In the genomic region with DNA sequence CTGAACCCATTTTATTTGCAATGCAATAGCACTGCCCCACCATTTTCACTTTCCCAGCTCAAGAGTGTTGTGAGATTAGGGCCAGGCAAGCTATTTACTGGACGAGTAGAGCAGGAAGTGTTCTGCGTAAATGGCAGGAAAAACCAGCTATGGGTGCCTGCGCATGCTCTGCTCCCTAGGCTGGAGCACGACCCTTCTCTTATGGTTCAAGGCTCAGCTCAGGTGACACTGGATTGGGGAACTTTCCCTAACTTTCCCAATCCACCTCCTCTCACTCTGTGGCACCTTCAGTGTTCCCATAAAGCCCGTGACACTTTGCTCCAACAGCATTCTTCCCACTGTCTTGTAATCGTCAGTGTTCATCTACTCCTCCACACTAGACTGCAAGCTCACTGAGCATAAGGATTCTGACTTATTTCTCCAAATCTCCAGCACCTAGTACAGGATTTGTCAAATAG, we compare ENCODE assay signal across 1 cellular context.
TF ChIP-seq lines count a peak whose summit lies in the region.

No MANE protein-coding gene starts in this region.

TF ChIP-seq in K562, 482 proteins besides CTCF, POLR2A, EP300 and RAD21 (continued from another document and continues in another):
- TF ChIP-seq, protein P1, sequence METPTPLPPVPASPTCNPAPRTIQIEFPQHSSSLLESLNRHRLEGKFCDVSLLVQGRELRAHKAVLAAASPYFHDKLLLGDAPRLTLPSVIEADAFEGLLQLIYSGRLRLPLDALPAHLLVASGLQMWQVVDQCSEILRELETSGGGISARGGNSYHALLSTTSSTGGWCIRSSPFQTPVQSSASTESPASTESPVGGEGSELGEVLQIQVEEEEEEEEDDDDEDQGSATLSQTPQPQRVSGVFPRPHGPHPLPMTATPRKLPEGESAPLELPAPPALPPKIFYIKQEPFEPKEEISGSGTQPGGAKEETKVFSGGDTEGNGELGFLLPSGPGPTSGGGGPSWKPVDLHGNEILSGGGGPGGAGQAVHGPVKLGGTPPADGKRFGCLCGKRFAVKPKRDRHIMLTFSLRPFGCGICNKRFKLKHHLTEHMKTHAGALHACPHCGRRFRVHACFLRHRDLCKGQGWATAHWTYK (CRISPR knock-in tag; IDR thresholded peaks at IDR 0.05) = peak; percentile 47
- TF ChIP-seq HDAC6 (IDR thresholded peaks at IDR 0.05; ENCODE audit: low read depth, low read length) = no peak
- TF ChIP-seq TBP (optimal IDR thresholded peaks at IDR 0.05; ENCODE audit: low read depth, low read length) = no peak
- TF ChIP-seq, protein P2, sequence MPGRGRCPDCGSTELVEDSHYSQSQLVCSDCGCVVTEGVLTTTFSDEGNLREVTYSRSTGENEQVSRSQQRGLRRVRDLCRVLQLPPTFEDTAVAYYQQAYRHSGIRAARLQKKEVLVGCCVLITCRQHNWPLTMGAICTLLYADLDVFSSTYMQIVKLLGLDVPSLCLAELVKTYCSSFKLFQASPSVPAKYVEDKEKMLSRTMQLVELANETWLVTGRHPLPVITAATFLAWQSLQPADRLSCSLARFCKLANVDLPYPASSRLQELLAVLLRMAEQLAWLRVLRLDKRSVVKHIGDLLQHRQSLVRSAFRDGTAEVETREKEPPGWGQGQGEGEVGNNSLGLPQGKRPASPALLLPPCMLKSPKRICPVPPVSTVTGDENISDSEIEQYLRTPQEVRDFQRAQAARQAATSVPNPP (IDR thresholded peaks at IDR 0.05; ENCODE audit: borderline replicate concordance, insufficient read depth, insufficient read length) = no peak
- 0 out of 2 replicates have a peak, but pooled peaks have one; percentile 43 for TF ChIP-seq NFRKB (IDR thresholded peaks at IDR 0.05; ENCODE audit: low read depth)
- TF ChIP-seq ZFP1 (CRISPR knock-in tag; IDR thresholded peaks at IDR 0.05) = no peak
- no peak for TF ChIP-seq ZNF133 (CRISPR knock-in tag; IDR thresholded peaks at IDR 0.05)
- TF ChIP-seq, protein P3, sequence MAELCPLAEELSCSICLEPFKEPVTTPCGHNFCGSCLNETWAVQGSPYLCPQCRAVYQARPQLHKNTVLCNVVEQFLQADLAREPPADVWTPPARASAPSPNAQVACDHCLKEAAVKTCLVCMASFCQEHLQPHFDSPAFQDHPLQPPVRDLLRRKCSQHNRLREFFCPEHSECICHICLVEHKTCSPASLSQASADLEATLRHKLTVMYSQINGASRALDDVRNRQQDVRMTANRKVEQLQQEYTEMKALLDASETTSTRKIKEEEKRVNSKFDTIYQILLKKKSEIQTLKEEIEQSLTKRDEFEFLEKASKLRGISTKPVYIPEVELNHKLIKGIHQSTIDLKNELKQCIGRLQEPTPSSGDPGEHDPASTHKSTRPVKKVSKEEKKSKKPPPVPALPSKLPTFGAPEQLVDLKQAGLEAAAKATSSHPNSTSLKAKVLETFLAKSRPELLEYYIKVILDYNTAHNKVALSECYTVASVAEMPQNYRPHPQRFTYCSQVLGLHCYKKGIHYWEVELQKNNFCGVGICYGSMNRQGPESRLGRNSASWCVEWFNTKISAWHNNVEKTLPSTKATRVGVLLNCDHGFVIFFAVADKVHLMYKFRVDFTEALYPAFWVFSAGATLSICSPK (IDR thresholded peaks at IDR 0.05; ENCODE audit: borderline replicate concordance) = no peak
- TF ChIP-seq SMARCE1 (IDR thresholded peaks at IDR 0.05) = 0 out of 2 replicates have a peak, but pooled peaks have one; percentile 32
- TF ChIP-seq, protein P4, sequence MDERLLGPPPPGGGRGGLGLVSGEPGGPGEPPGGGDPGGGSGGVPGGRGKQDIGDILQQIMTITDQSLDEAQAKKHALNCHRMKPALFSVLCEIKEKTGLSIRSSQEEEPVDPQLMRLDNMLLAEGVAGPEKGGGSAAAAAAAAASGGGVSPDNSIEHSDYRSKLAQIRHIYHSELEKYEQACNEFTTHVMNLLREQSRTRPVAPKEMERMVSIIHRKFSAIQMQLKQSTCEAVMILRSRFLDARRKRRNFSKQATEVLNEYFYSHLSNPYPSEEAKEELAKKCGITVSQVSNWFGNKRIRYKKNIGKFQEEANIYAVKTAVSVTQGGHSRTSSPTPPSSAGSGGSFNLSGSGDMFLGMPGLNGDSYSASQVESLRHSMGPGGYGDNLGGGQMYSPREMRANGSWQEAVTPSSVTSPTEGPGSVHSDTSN (CRISPR knock-in tag; IDR thresholded peaks at IDR 0.05; ENCODE audit: low read depth) = no peak
- TF ChIP-seq, protein P4 (tag; conservative IDR thresholded peaks at IDR 0.05; ENCODE audit: low read depth) = no peak
- TF ChIP-seq SMARCA4 (IDR thresholded peaks at IDR 0.05) = no peak; the same call in 1 of the 2 replicates
- TF ChIP-seq TOE1 (IDR thresholded peaks at IDR 0.05; ENCODE audit: borderline replicate concordance) = no peak
- TF ChIP-seq TOE1 (CRISPR knock-in tag; IDR thresholded peaks at IDR 0.05; ENCODE audit: borderline replicate concordance, low read depth) = no peak
- TF ChIP-seq ZNF175 (CRISPR knock-in tag; IDR thresholded peaks at IDR 0.05; ENCODE audit: low read depth) = peak; percentile 73; the same call in 1 of the 2 replicates
- TF ChIP-seq ZNF785 (CRISPR knock-in tag; IDR thresholded peaks at IDR 0.05) = no peak
- TF ChIP-seq, protein P5, sequence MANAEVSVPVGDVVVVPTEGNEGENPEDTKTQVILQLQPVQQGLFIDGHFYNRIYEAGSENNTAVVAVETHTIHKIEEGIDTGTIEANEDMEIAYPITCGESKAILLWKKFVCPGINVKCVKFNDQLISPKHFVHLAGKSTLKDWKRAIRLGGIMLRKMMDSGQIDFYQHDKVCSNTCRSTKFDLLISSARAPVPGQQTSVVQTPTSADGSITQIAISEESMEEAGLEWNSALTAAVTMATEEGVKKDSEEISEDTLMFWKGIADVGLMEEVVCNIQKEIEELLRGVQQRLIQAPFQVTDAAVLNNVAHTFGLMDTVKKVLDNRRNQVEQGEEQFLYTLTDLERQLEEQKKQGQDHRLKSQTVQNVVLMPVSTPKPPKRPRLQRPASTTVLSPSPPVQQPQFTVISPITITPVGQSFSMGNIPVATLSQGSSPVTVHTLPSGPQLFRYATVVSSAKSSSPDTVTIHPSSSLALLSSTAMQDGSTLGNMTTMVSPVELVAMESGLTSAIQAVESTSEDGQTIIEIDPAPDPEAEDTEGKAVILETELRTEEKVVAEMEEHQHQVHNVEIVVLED (CRISPR knock-in tag; IDR thresholded peaks at IDR 0.05) = peak; percentile 25; the same call in 1 of the 2 replicates
- no peak for TF ChIP-seq EGR1 (conservative IDR thresholded peaks at IDR 0.05)
- TF ChIP-seq TEAD2 (tag; IDR thresholded peaks at IDR 0.05) = no peak
- TF ChIP-seq YY1 (IDR thresholded peaks at IDR 0.05; ENCODE audit: borderline replicate concordance in 1 of 3, control insufficient read depth in 1 of 3, extremely low read depth in 1 of 3, insufficient read depth in 3 of 3, insufficient read length in 1 of 3, insufficient replicate concordance in 2 of 3, low read depth in 1 of 3, low read length in 2 of 3) = peak in 1 of 3 experiments; percentile 65
- TF ChIP-seq, protein P6, sequence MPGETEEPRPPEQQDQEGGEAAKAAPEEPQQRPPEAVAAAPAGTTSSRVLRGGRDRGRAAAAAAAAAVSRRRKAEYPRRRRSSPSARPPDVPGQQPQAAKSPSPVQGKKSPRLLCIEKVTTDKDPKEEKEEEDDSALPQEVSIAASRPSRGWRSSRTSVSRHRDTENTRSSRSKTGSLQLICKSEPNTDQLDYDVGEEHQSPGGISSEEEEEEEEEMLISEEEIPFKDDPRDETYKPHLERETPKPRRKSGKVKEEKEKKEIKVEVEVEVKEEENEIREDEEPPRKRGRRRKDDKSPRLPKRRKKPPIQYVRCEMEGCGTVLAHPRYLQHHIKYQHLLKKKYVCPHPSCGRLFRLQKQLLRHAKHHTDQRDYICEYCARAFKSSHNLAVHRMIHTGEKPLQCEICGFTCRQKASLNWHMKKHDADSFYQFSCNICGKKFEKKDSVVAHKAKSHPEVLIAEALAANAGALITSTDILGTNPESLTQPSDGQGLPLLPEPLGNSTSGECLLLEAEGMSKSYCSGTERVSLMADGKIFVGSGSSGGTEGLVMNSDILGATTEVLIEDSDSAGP (CRISPR knock-in tag; IDR thresholded peaks at IDR 0.05) = no peak
- no peak for TF ChIP-seq CEBPB (tag; IDR thresholded peaks at IDR 0.05)
- TF ChIP-seq TCFL5 (CRISPR knock-in tag; conservative IDR thresholded peaks at IDR 0.05) = no peak
- TF ChIP-seq TAF7 (tag; IDR thresholded peaks at IDR 0.05) = no peak
- TF ChIP-seq GABPB1 (CRISPR knock-in tag; IDR thresholded peaks at IDR 0.05) = no peak
- TF ChIP-seq RBBP5 (IDR thresholded peaks at IDR 0.05; ENCODE audit: borderline replicate concordance, insufficient read depth, low read length, poor library complexity, severe bottlenecking) = no peak
- 0 out of 2 replicates have a peak, but pooled peaks have one; percentile 33 for TF ChIP-seq ZNF830 (CRISPR knock-in tag; IDR thresholded peaks at IDR 0.05)
- peak; percentile 24; the same call in 1 of the 2 replicates for TF ChIP-seq GABPA (tag; conservative IDR thresholded peaks at IDR 0.05; ENCODE audit: low read depth)
- TF ChIP-seq, protein P7, sequence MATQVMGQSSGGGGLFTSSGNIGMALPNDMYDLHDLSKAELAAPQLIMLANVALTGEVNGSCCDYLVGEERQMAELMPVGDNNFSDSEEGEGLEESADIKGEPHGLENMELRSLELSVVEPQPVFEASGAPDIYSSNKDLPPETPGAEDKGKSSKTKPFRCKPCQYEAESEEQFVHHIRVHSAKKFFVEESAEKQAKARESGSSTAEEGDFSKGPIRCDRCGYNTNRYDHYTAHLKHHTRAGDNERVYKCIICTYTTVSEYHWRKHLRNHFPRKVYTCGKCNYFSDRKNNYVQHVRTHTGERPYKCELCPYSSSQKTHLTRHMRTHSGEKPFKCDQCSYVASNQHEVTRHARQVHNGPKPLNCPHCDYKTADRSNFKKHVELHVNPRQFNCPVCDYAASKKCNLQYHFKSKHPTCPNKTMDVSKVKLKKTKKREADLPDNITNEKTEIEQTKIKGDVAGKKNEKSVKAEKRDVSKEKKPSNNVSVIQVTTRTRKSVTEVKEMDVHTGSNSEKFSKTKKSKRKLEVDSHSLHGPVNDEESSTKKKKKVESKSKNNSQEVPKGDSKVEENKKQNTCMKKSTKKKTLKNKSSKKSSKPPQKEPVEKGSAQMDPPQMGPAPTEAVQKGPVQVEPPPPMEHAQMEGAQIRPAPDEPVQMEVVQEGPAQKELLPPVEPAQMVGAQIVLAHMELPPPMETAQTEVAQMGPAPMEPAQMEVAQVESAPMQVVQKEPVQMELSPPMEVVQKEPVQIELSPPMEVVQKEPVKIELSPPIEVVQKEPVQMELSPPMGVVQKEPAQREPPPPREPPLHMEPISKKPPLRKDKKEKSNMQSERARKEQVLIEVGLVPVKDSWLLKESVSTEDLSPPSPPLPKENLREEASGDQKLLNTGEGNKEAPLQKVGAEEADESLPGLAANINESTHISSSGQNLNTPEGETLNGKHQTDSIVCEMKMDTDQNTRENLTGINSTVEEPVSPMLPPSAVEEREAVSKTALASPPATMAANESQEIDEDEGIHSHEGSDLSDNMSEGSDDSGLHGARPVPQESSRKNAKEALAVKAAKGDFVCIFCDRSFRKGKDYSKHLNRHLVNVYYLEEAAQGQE (CRISPR knock-in tag; IDR thresholded peaks at IDR 0.05; ENCODE audit: low read depth) = no peak
- TF ChIP-seq ELF4 (CRISPR knock-in tag; IDR thresholded peaks at IDR 0.05) = peak; percentile 83
- no peak for TF ChIP-seq CBFB (CRISPR knock-in tag; IDR thresholded peaks at IDR 0.05)
- TF ChIP-seq, protein P8, sequence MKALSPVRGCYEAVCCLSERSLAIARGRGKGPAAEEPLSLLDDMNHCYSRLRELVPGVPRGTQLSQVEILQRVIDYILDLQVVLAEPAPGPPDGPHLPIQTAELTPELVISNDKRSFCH (CRISPR knock-in tag; IDR thresholded peaks at IDR 0.05) = no peak
- TF ChIP-seq, protein P8 (tag; IDR thresholded peaks at IDR 0.05) = 0 out of 2 replicates have a peak, but pooled peaks have one; percentile 44
- no peak for TF ChIP-seq SRF (CRISPR knock-in tag; IDR thresholded peaks at IDR 0.05)
- TF ChIP-seq EHMT2 (IDR thresholded peaks at IDR 0.05) = 0 out of 2 replicates have a peak, but pooled peaks have one; percentile 21
- TF ChIP-seq NR3C1 (CRISPR knock-in tag; IDR thresholded peaks at IDR 0.05) = no peak
- TF ChIP-seq POLR2AphosphoS2 (IDR thresholded peaks at IDR 0.05; ENCODE audit: low read length) = peak; percentile 62; the same call in 1 of the 2 replicates
- no peak for TF ChIP-seq FOS (IDR thresholded peaks at IDR 0.05; ENCODE audit: extremely low read depth, insufficient read length)
- peak; percentile 68; the same call in 1 of the 2 replicates for TF ChIP-seq HDAC8 (tag; IDR thresholded peaks at IDR 0.05)
- no peak for TF ChIP-seq ZNF143 (CRISPR knock-in tag; IDR thresholded peaks at IDR 0.05)
- no peak for TF ChIP-seq BCOR (IDR thresholded peaks at IDR 0.05)
- TF ChIP-seq ZNF695 (CRISPR knock-in tag; IDR thresholded peaks at IDR 0.05) = no peak
- TF ChIP-seq, protein P9, sequence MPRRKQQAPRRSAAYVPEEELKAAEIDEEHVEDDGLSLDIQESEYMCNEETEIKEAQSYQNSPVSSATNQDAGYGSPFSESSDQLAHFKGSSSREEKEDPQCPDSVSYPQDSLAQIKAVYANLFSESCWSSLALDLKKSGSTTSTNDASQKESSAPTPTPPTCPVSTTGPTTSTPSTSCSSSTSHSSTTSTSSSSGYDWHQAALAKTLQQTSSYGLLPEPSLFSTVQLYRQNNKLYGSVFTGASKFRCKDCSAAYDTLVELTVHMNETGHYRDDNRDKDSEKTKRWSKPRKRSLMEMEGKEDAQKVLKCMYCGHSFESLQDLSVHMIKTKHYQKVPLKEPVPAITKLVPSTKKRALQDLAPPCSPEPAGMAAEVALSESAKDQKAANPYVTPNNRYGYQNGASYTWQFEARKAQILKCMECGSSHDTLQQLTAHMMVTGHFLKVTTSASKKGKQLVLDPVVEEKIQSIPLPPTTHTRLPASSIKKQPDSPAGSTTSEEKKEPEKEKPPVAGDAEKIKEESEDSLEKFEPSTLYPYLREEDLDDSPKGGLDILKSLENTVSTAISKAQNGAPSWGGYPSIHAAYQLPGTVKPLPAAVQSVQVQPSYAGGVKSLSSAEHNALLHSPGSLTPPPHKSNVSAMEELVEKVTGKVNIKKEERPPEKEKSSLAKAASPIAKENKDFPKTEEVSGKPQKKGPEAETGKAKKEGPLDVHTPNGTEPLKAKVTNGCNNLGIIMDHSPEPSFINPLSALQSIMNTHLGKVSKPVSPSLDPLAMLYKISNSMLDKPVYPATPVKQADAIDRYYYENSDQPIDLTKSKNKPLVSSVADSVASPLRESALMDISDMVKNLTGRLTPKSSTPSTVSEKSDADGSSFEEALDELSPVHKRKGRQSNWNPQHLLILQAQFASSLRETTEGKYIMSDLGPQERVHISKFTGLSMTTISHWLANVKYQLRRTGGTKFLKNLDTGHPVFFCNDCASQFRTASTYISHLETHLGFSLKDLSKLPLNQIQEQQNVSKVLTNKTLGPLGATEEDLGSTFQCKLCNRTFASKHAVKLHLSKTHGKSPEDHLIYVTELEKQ (CRISPR knock-in tag; IDR thresholded peaks at IDR 0.05) = no peak
- TF ChIP-seq SNRNP70 (optimal IDR thresholded peaks at IDR 0.05; ENCODE audit: low read depth, low read length) = no peak
- TF ChIP-seq MAFF (IDR thresholded peaks at IDR 0.05; ENCODE audit: low read length) = peak; percentile 23; the same call in 1 of the 2 replicates
